Comparison of ENCODE assay signal across 1 cellular context in the genomic region with DNA sequence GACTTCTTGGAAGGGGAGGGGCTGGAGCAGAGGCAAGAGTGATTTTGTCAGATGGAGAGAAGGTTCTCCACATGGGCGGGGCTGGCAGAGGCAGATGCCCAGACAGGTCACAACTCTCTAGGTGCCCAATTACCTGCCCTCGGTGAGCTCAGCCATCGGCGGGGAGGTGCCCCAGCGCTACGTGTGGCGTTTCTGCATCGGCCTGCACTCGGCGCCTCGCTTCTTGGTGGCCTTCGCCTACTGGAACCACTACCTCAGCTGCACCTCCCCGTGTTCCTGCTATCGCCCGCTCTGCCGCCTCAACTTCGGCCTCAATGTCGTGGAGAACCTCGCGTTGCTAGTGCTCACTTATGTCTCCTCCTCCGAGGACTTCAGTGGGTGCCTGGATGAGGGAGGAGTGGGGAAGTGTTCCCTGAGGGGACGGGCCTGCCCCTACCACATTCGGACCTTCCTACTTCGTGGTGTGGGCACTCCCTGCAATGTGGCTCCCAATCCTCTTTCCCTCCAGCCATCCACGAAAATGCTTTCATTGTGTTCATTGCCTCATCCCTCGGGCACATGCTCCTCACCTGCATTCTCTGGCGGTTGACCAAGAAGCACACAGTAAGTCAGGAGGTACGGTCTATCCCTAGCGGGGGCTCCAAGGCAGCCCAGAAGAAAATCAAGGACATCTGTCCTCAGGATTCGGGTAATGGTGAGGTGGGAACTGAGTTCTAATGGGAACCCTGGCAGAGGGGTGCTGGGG.
TF ChIP-seq lines count a peak whose summit lies in the region.

No MANE protein-coding gene starts in this region.

TF ChIP-seq in WTC11, 78 proteins besides CTCF, POLR2A, EP300 and RAD21 (continued from another document):
- TF ChIP-seq USF2 (CRISPR knock-in tag; IDR thresholded peaks at IDR 0.05) (no peak), TP53 (CRISPR knock-in tag; IDR thresholded peaks at IDR 0.05) (no peak), ZNF219 (CRISPR knock-in tag; IDR thresholded peaks at IDR 0.05; ENCODE audit: borderline replicate concordance) (no peak), EMX1 (CRISPR knock-in tag; IDR thresholded peaks at IDR 0.05) (no peak), NR2C2 (CRISPR knock-in tag; IDR thresholded peaks at IDR 0.05) (no peak), E2F4 (CRISPR knock-in tag; IDR thresholded peaks at IDR 0.05; ENCODE audit: borderline replicate concordance, low read depth) (no peak), KAT7 (CRISPR knock-in tag; IDR thresholded peaks at IDR 0.05; ENCODE audit: borderline replicate concordance) (no peak)
